8 cellular contexts compared by ENCODE assay signal in genomic region chrX:123964155-123964554, GRCh38. TPM values are rescaled to one million over a fixed set of nuclear protein-coding genes. Genes with fewer than 3 reads are reported as not detected.
DNase-seq lines count a peak whose midpoint lies in the region; ATAC-seq and TF ChIP-seq lines count a peak whose summit lies in the region.

No MANE protein-coding gene starts in this region.

- peaks cover 35% of the 10 kb centered on the region for H3K4me1 Mint-ChIP-seq in activated CD8-positive, alpha-beta memory T cell treated with anti-CD3 and anti-CD28 coated beads, Interleukin-2, amount 10 ng/mL, durations not matched to agents 7 days and 5 days
- H3K4me1 Mint-ChIP-seq in activated CD8-positive, alpha-beta T cell treated with anti-CD3 and anti-CD28 coated beads, Interleukin-2, amount 10 ng/mL, durations not matched to agents 7 days and 5 days (ENCODE audit: low read depth), result peaks cover 34% of the 10 kb centered on the region

- H3K79me2 ChIP-seq in hepatocyte, result peaks cover 71% of the 10 kb centered on the region

- peak overlapping the region; percentile 75 for H3K4me2 ChIP-seq in hepatocyte

- H3K27ac ChIP-seq in hepatocyte (peak overlapping the region; percentile 70), thymus (ENCODE audit: low read depth) (peak overlapping the region; percentile 42)

- no peak for DNase-seq in activated CD8-positive, alpha-beta memory T cell treated with anti-CD3 and anti-CD28 coated beads, Interleukin-2, amount 10 ng/mL, durations not matched to agents 7 days and 5 days
- no peak for DNase-seq in activated CD8-positive, alpha-beta memory T cell treated with anti-CD3 and anti-CD28 coated beads, Interleukin-2, amount 50 U/mL, for 4 hours
- no peak for DNase-seq in activated CD8-positive, alpha-beta T cell treated with anti-CD3 and anti-CD28 coated beads, Interleukin-2, amount 10 ng/mL, durations not matched to agents 7 days and 5 days
- DNase-seq in hepatocyte (ENCODE audit: low spot score) (no peak), epidermal melanocyte (ENCODE audit: insufficient read length, low spot score) (no peak), iPS-NIHi11 (ENCODE audit: low spot score) (no peak)
- DNase-seq in activated CD8-positive, alpha-beta memory T cell treated with anti-CD3 and anti-CD28 coated beads for 24 hours, result no peak

- no peak for ATAC-seq in activated CD8-positive, alpha-beta memory T cell treated with anti-CD3 and anti-CD28 coated beads, Interleukin-2, amount 10 ng/mL, durations not matched to agents 7 days and 5 days
- no peak for ATAC-seq in activated CD8-positive, alpha-beta T cell treated with anti-CD3 and anti-CD28 coated beads, Interleukin-2, amount 10 ng/mL, durations not matched to agents 7 days and 5 days

- WGBS in hepatocyte (ENCODE audit: low lambda C conversion rate, missing lambda C conversion rate), result 30% methylated on average over 2 of the region's 2 CpGs
- 0% methylated on average over 2 of the region's 2 CpGs for WGBS in thymus

- H3K27me3 Mint-ChIP-seq in activated CD8-positive, alpha-beta memory T cell treated with anti-CD3 and anti-CD28 coated beads, Interleukin-2, amount 10 ng/mL, durations not matched to agents 7 days and 5 days, result no peaks in the 10 kb centered on the region
- H3K27me3 Mint-ChIP-seq in activated CD8-positive, alpha-beta T cell treated with anti-CD3 and anti-CD28 coated beads, Interleukin-2, amount 10 ng/mL, durations not matched to agents 7 days and 5 days (ENCODE audit: low read depth), result no peaks in the 10 kb centered on the region

- TF ChIP-seq CTCF in hepatocyte (IDR thresholded peaks at IDR 0.05; ENCODE audit: poor library complexity), result no peak

- CTCF ChIA-PET in activated CD8-positive, alpha-beta memory T cell treated with anti-CD3 and anti-CD28 coated beads, Interleukin-2, amount 10 ng/mL, durations not matched to agents 7 days and 5 days (lab: Charles Lee), result no interaction called here
- CTCF ChIA-PET in activated CD8-positive, alpha-beta T cell treated with anti-CD3 and anti-CD28 coated beads, Interleukin-2, amount 10 ng/mL, durations not matched to agents 7 days and 5 days (lab: Charles Lee), result no interaction called here

- peak overlapping the region; percentile 98 for H3K27ac Mint-ChIP-seq in activated CD8-positive, alpha-beta memory T cell treated with anti-CD3 and anti-CD28 coated beads, Interleukin-2, amount 10 ng/mL, durations not matched to agents 7 days and 5 days
- peak overlapping the region; percentile 95 for H3K27ac Mint-ChIP-seq in activated CD8-positive, alpha-beta T cell treated with anti-CD3 and anti-CD28 coated beads, Interleukin-2, amount 10 ng/mL, durations not matched to agents 7 days and 5 days

- H3K9me3 ChIP-seq in hepatocyte (ENCODE audit: low read depth) (no peaks in the 10 kb centered on the region), thymus (ENCODE audit: control insufficient read depth) (no peaks in the 10 kb centered on the region)

- peak overlapping the region; percentile 88 for H3K4me3 Mint-ChIP-seq in activated CD8-positive, alpha-beta memory T cell treated with anti-CD3 and anti-CD28 coated beads, Interleukin-2, amount 10 ng/mL, durations not matched to agents 7 days and 5 days
- peak overlapping the region; percentile 89 for H3K4me3 Mint-ChIP-seq in activated CD8-positive, alpha-beta T cell treated with anti-CD3 and anti-CD28 coated beads, Interleukin-2, amount 10 ng/mL, durations not matched to agents 7 days and 5 days

- no peak overlapping the region for H2AFZ ChIP-seq in hepatocyte

- H3K27me3 ChIP-seq in hepatocyte, result no peaks in the 10 kb centered on the region
- no peaks in the 10 kb centered on the region for H3K27me3 ChIP-seq in thymus (ENCODE audit: control insufficient read depth, insufficient read depth)

- H3K36me3 Mint-ChIP-seq in activated CD8-positive, alpha-beta memory T cell treated with anti-CD3 and anti-CD28 coated beads, Interleukin-2, amount 10 ng/mL, durations not matched to agents 7 days and 5 days, result peaks cover 14% of the 10 kb centered on the region
- peaks cover 25% of the 10 kb centered on the region for H3K36me3 Mint-ChIP-seq in activated CD8-positive, alpha-beta T cell treated with anti-CD3 and anti-CD28 coated beads, Interleukin-2, amount 10 ng/mL, durations not matched to agents 7 days and 5 days (ENCODE audit: low read depth)

- POLR2A ChIA-PET in activated CD8-positive, alpha-beta T cell treated with anti-CD3 and anti-CD28 coated beads, Interleukin-2, amount 10 ng/mL, durations not matched to agents 7 days and 5 days (lab: Charles Lee), result no interaction called here

- no peaks in the 10 kb centered on the region for H3K9me2 ChIP-seq in hepatocyte (replicated peaks; ENCODE audit: insufficient read depth)

- peaks cover 44% of the 10 kb centered on the region for H4K20me1 ChIP-seq in hepatocyte (ENCODE audit: insufficient read depth, poor library complexity, severe bottlenecking)

- H3K36me3 ChIP-seq in hepatocyte (replicated peaks; ENCODE audit: insufficient read depth, low read depth) (no peaks in the 10 kb centered on the region), thymus (ENCODE audit: control insufficient read depth, insufficient read depth) (no peaks in the 10 kb centered on the region)

- H3K4me1 ChIP-seq in hepatocyte (ENCODE audit: insufficient read depth), result peaks cover 5% of the 10 kb centered on the region
- no peaks in the 10 kb centered on the region for H3K4me1 ChIP-seq in thymus (ENCODE audit: control insufficient read depth, insufficient read depth, low read length)

- peak overlapping the region; percentile 23 for H3K4me3 ChIP-seq in hepatocyte
- H3K4me3 ChIP-seq in thymus (ENCODE audit: low read length), result peak overlapping the region; percentile 75

- H3K9me3 Mint-ChIP-seq in activated CD8-positive, alpha-beta memory T cell treated with anti-CD3 and anti-CD28 coated beads, Interleukin-2, amount 10 ng/mL, durations not matched to agents 7 days and 5 days (ENCODE audit: low read depth), result no peaks in the 10 kb centered on the region
- H3K9me3 Mint-ChIP-seq in activated CD8-positive, alpha-beta T cell treated with anti-CD3 and anti-CD28 coated beads, Interleukin-2, amount 10 ng/mL, durations not matched to agents 7 days and 5 days (ENCODE audit: insufficient read depth), result no peaks in the 10 kb centered on the region

RNA-seq across cellular contexts. Expression of gene STAG2, which starts 2.6 kb away (rescaled TPM):
- total RNA-seq in activated CD8-positive, alpha-beta memory T cell treated with anti-CD3 and anti-CD28 coated beads, Interleukin-2, amount 10 ng/mL, durations not matched to agents 7 days and 5 days, result 100 to 1,000 TPM in 1 of 2 experiments, 10 to 100 TPM in 1; 80.6 to 112 TPM
- 10 to 100 TPM; 87.3 to 94.9 TPM for total RNA-seq in activated CD8-positive, alpha-beta T cell treated with anti-CD3 and anti-CD28 coated beads, Interleukin-2, amount 10 ng/mL, durations not matched to agents 7 days and 5 days
- total RNA-seq in hepatocyte, result 61.9 and 70.9 TPM in 2 replicates
- 16.5 and 20.3 TPM in 2 replicates for polyA plus RNA-seq in hepatocyte
- polyA plus RNA-seq in thymus, result 44.0 TPM
